In genomic region chr6:6725834-6726194, GRCh38 we compare ENCODE assay signal across 12 cellular contexts.
A peak's percentile ranks its signal among the peaks of the same experiment; 100 is the strongest.
DNase-seq lines count a peak whose midpoint lies in the region; ATAC-seq and TF ChIP-seq lines count a peak whose summit lies in the region.
"Had no signal": no experiment of that assay in that cellular context is flagged by ENCODE, and none has a peak within 500 bp of the region (broad histone marks: within the 10 kb centered on the region; RNA-seq: fewer than 3 reads in every experiment).

No MANE protein-coding gene starts in this region.

- peaks cover 2 to 59% (median 27%) of the 10 kb centered on the region in 12 donors for H3K4me1 ChIP-seq in heart left ventricle
- peaks cover 4 to 5% of the 10 kb centered on the region in 2 donors for H3K4me1 ChIP-seq in ascending aorta
- peaks cover 9 to 17% of the 10 kb centered on the region in 2 donors for H3K4me1 ChIP-seq in muscle layer of duodenum (ENCODE audit: control insufficient read depth in 1 of 2, insufficient read depth in 2 of 2, low read length in 2 of 2)
- peaks cover 0 to 7% of the 10 kb centered on the region in 2 donors for H3K4me1 ChIP-seq in uterus

- no peaks in the 10 kb centered on the region for H3K36me3 Mint-ChIP-seq in activated CD4-positive, alpha-beta T cell treated with anti-CD3 and anti-CD28 coated beads for 36 hours (ENCODE audit: low read depth)

- peaks cover 4% of the 10 kb centered on the region for H3K4me1 Mint-ChIP-seq in activated CD4-positive, alpha-beta T cell treated with anti-CD3 and anti-CD28 coated beads for 36 hours

- H3K4me3 ChIP-seq in heart left ventricle (no peak overlapping the region), ascending aorta (no peak overlapping the region), muscle layer of duodenum (ENCODE audit: low read depth in 1 of 2, low read length in 2 of 2) (no peak overlapping the region), uterus (no peak overlapping the region)

- no peak overlapping the region for H3K4me3 Mint-ChIP-seq in activated CD4-positive, alpha-beta T cell treated with anti-CD3 and anti-CD28 coated beads for 36 hours
- H3K4me3 Mint-ChIP-seq: stimulated activated naive CD8-positive, alpha-beta T cell treated with anti-CD3 and anti-CD28 coated beads, Interleukin-15, Interleukin-2, amounts not matched to agents 100 ng/mL and 50 ng/mL, for 24 hours had no signal

- H3K27ac ChIP-seq in heart left ventricle (peak overlapping the region in 8 of 12 donors; percentile 23 to 96 (median 88)), ascending aorta (peak overlapping the region; percentile 65 to 68), muscle layer of duodenum (ENCODE audit: low read length) (peak overlapping the region; percentile 86), uterus (peak overlapping the region; percentile 85 to 91)

- H3K9me3 ChIP-seq in heart left ventricle (no peaks in the 10 kb centered on the region), ascending aorta (no peaks in the 10 kb centered on the region), muscle layer of duodenum (ENCODE audit: control insufficient read depth in 1 of 2, low read length in 2 of 2) (no peaks in the 10 kb centered on the region), uterus (no peaks in the 10 kb centered on the region)

- no peak overlapping the region for H3K27ac Mint-ChIP-seq in activated CD4-positive, alpha-beta T cell treated with anti-CD3 and anti-CD28 coated beads for 36 hours
- H3K27ac Mint-ChIP-seq: stimulated activated naive CD8-positive, alpha-beta T cell treated with anti-CD3 and anti-CD28 coated beads, Interleukin-15, Interleukin-2, amounts not matched to agents 100 ng/mL and 50 ng/mL, for 24 hours had no signal

- CTCF ChIA-PET in activated CD4-positive, alpha-beta T cell treated with anti-CD3 and anti-CD28 coated beads for 36 hours (lab: Charles Lee) = no interaction called here

- no peaks in the 10 kb centered on the region for H3K9me3 Mint-ChIP-seq in activated CD4-positive, alpha-beta T cell treated with anti-CD3 and anti-CD28 coated beads for 36 hours (ENCODE audit: low read depth)
- H3K9me3 Mint-ChIP-seq: stimulated activated naive CD8-positive, alpha-beta T cell treated with anti-CD3 and anti-CD28 coated beads, Interleukin-15, Interleukin-2, amounts not matched to agents 100 ng/mL and 50 ng/mL, for 24 hours had no signal

- peaks cover 3% of the 10 kb centered on the region for H3K27me3 Mint-ChIP-seq in activated CD4-positive, alpha-beta T cell treated with anti-CD3 and anti-CD28 coated beads for 36 hours

- TF ChIP-seq POLR2A in heart left ventricle (IDR thresholded peaks at IDR 0.05) (no peak), uterus (IDR thresholded peaks at IDR 0.05) (no peak), erythroblast (IDR thresholded peaks at IDR 0.05; ENCODE audit: low read length) (no peak)

- no peaks in the 10 kb centered on the region for H3K27me3 ChIP-seq in heart left ventricle
- H3K27me3 ChIP-seq in ascending aorta = no peaks in the 10 kb centered on the region
- H3K27me3 ChIP-seq in muscle layer of duodenum (ENCODE audit: low read depth, low read length) = no peaks in the 10 kb centered on the region
- H3K27me3 ChIP-seq in uterus = no peaks in the 10 kb centered on the region

- DNase-seq in heart left ventricle = no peak
- no peak for DNase-seq in left cardiac atrium
- DNase-seq in ascending aorta (ENCODE audit: low spot score in 2 of 2) = no peak
- DNase-seq in uterus = no peak
- no peak for DNase-seq in erythroblast (lab: John Stamatoyannopoulos, UW)
- no peak for DNase-seq in activated CD4-positive, alpha-beta T cell treated with anti-CD3 and anti-CD28 coated beads for 36 hours
- DNase-seq: activated CD4-positive, alpha-beta T cell treated with anti-CD3 and anti-CD28 coated beads for 1 hour; dorsolateral prefrontal cortex; NCI-H187 had no signal

- TF ChIP-seq CTCF in heart left ventricle (IDR thresholded peaks at IDR 0.05) = no peak
- no peak for TF ChIP-seq CTCF in ascending aorta (IDR thresholded peaks at IDR 0.05)
- TF ChIP-seq CTCF in uterus (IDR thresholded peaks at IDR 0.05) = no peak

- 82 to 84% (median 84%) methylated on average over 10 of the region's 10 CpGs for WGBS in heart left ventricle, 4 donors

- H3K36me3 ChIP-seq in heart left ventricle (no peaks in the 10 kb centered on the region), ascending aorta (no peaks in the 10 kb centered on the region), muscle layer of duodenum (ENCODE audit: control insufficient read depth in 1 of 2, insufficient read depth in 2 of 2, low read length in 2 of 2) (no peaks in the 10 kb centered on the region), uterus (no peaks in the 10 kb centered on the region)

- peak in 1 of 4 donors; percentile 2 for ATAC-seq in heart left ventricle
- ATAC-seq in left cardiac atrium = no peak
- ATAC-seq in HG03045 (IDR thresholded peaks at IDR 0.05; ENCODE audit: unreplicated experiment) = no peak
- ATAC-seq in activated CD4-positive, alpha-beta T cell treated with anti-CD3 and anti-CD28 coated beads for 36 hours = no peak

- intact Hi-C loops in heart left ventricle (cut with DNase I) = loop anchor here in 7 of 10 donors (2.0 to 10.0 kb wide), 7 partner anchors 189 to 519 kb away; partner anchors contain the start of gene RREB1 (in 3 of the 7)
- intact Hi-C loops in left cardiac atrium (cut with DNase I) = loop anchor here in 1 of 2 donors (5.0 kb wide), 1 partner anchor 516 kb away; no protein-coding TSS in a partner anchor
- intact Hi-C loops in ascending aorta (cut with DNase I) = loop anchor here (2.0 kb wide), 1 partner anchor 517 kb away; no protein-coding TSS in a partner anchor
- intact Hi-C loops in uterus (cut with DNase I; ENCODE audit: low total_unique reads) = loop anchor here (10.0 kb wide), 1 partner anchor 519 kb away; no protein-coding TSS in a partner anchor
- intact Hi-C loops in activated CD4-positive, alpha-beta T cell treated with anti-CD3 and anti-CD28 coated beads for 36 hours (cut with DNase I, micrococcal nuclease) = no loop called here

- POLR2A ChIA-PET in activated CD4-positive, alpha-beta T cell treated with anti-CD3 and anti-CD28 coated beads for 36 hours (lab: Charles Lee) = no interaction called here

Comparison
In these comparisons a context has a peak if more than half of its experiments do, and no peak if none do; other contexts are left out.
1. intact Hi-C loops: an anchor here in heart left ventricle (2.0 to 10.0 kb wide), ascending aorta (2.0 kb wide) and uterus (10.0 kb wide); none called in activated CD4-positive, alpha-beta T cell treated with anti-CD3 and anti-CD28 coated beads for 36 hours.